Comparison of ENCODE assay signal across 11 cellular contexts in the genomic region with DNA sequence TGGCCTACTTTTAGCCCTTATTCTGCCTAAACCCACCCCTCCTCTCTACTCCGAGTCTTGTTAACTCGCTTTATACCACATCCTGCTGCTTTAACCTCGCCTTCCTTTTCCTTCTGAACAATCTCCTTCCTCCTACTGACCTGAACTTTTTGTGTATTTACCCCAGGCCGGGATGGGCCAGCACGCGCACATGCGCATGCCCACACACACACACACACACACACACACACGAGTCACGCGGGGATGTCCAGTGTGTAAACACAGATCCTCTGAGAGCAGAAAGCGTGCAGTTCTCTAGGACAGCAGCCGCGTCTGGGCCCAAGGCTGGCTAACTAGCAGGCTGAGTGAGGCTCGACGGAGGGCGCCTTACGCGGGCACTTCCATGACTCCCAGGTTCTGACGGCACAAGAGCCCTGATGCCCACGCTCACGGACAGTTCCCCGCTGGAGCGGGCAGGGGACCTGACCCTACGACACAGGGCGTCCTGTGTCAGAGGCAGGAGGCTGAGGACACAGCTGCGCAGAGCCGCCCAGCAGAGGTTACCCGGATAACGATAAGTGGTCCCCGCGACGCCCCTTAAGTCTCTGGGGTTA. TPM values are rescaled to one million over a fixed set of nuclear protein-coding genes. Genes with fewer than 3 reads are reported as not detected.
DNase-seq lines count a peak whose midpoint lies in the region; ATAC-seq, FAIRE-seq and TF ChIP-seq lines count a peak whose summit lies in the region.
"Had no signal": no experiment of that assay in that cellular context is flagged by ENCODE, and none has a peak within 500 bp of the region (broad histone marks: within the 10 kb centered on the region; RNA-seq: fewer than 3 reads in every experiment).

No MANE protein-coding gene starts in this region.

- 35% methylated on average over 32 of the region's 32 CpGs for WGBS in liver
- 51% methylated on average over 18 of the region's 32 CpGs for WGBS in HepG2 (ENCODE audit: low lambda C conversion rate)

- H3K27me3 ChIP-seq in liver (ENCODE audit: control insufficient read depth in 4 of 4, insufficient read depth in 4 of 4, low read length in 3 of 4) (peaks cover 0 to 4% (median 2%) of the 10 kb centered on the region in 4 donors), HepG2 (ENCODE audit: control insufficient read depth in 1 of 2, insufficient read depth in 2 of 2, low read length in 2 of 2) (0 out of 5 replicates have a peak, but pooled peaks cover 0 to 4% of the 10 kb centered on the region in 2 experiments)

- DNase-seq in HepG2 (ENCODE audit: low spot score) (no peak), NCI-H748 treated with DMSO at 0.1 percent for 48 hours (lab: John Stamatoyannopoulos, UW) (peak; percentile 46), NCI-H128 (lab: John Stamatoyannopoulos, UW; ENCODE audit: unreplicated experiment) (no peak), NCI-H446 treated with DMSO at 0.1 percent for 48 hours (lab: John Stamatoyannopoulos, UW) (no peak)
- DNase-seq in central memory CD4-positive, alpha-beta T cell = peak; percentile 48

- H3K9ac ChIP-seq in liver (ENCODE audit: low read depth in 1 of 2, low read length in 2 of 2) = no peak overlapping the region
- H3K9ac ChIP-seq in HepG2 (ENCODE audit: insufficient read depth, low read depth, low read length) = no peak overlapping the region

- H4K20me1 ChIP-seq in HepG2 (ENCODE audit: insufficient read depth, low read length) = no peaks in the 10 kb centered on the region

- intact Hi-C loops in HepG2 (cut with micrococcal nuclease; ENCODE audit: unreplicated experiment) = no loop called here

- no peak for ATAC-seq in HepG2
- no peak for ATAC-seq in GM18858 (IDR thresholded peaks at IDR 0.05; ENCODE audit: unreplicated experiment)

- peaks cover 3% of the 10 kb centered on the region for H3K36me3 Mint-ChIP-seq in nephron (ENCODE audit: low read depth)

- TF ChIP-seq CTCF in liver (IDR thresholded peaks at IDR 0.05; ENCODE audit: low read depth, low read length, missing input control) (no peak), HepG2 (CRISPR knock-in tag; IDR thresholded peaks at IDR 0.05) (no peak), nephron (IDR thresholded peaks at IDR 0.05; ENCODE audit: unreplicated experiment in 3 of 3) (no peak)

- peaks cover 17% of the 10 kb centered on the region for H3K9me3 Mint-ChIP-seq in nephron

- H3K4me1 ChIP-seq in liver (ENCODE audit: control insufficient read depth in 4 of 4, insufficient read depth in 4 of 4, low read length in 3 of 4) (peaks cover 0 to 5% (median 0%) of the 10 kb centered on the region in 4 donors), HepG2 (ENCODE audit: insufficient read depth, low read length) (no peaks in the 10 kb centered on the region)

- no peak overlapping the region for H3K4me2 ChIP-seq in HepG2 (ENCODE audit: low read depth, low read length)

- TF ChIP-seq EP300 in HepG2 (IDR thresholded peaks at IDR 0.05; ENCODE audit: low read depth in 2 of 2, low read length in 2 of 2) (no peak), HepG2 (CRISPR knock-in tag; IDR thresholded peaks at IDR 0.05; ENCODE audit: borderline replicate concordance) (no peak)

- no peak for FAIRE-seq in HepG2 (lab: Jason Lieb, UNC)

- H3K4me3 ChIP-seq in liver (ENCODE audit: low read depth in 1 of 3, low read length in 3 of 3) (peak overlapping the region; percentile 32 to 49 (median 48)), HepG2 (replicated peaks in 1 of 3; ENCODE audit: insufficient read depth in 1 of 3, low read depth in 2 of 3, low read length in 3 of 3) (no peak overlapping the region)

- H3K9me3 ChIP-seq in liver (ENCODE audit: control insufficient read depth in 4 of 4, low read length in 3 of 4) (no peaks in the 10 kb centered on the region), HepG2 (ENCODE audit: low read length) (no peaks in the 10 kb centered on the region)

- no peak overlapping the region for H2AFZ ChIP-seq in HepG2 (ENCODE audit: low read length)

- H3K27me3 Mint-ChIP-seq in nephron (ENCODE audit: low read depth) = peaks cover 66% of the 10 kb centered on the region

- in situ Hi-C loops in HepG2 (cut with HindIII; ENCODE audit: extremely low pct_ligation_motif_present, low pct_unique_long_range_greater_than_20kb) = no loop called here

- TF ChIP-seq RAD21 in liver (IDR thresholded peaks at IDR 0.05) (no peak), HepG2 (CRISPR knock-in tag; IDR thresholded peaks at IDR 0.05) (no peak)

- POLR2A ChIA-PET in HepG2 (lab: Yijun Ruan, JAX) = no interaction called here

- H3K4me3 Mint-ChIP-seq in nephron = peak overlapping the region in 2 of 3 experiments; percentile 29 to 45

- H3K27ac ChIP-seq in liver (ENCODE audit: low read depth in 1 of 2, low read length in 2 of 2) (peak overlapping the region; percentile 72 to 75), HepG2 (ENCODE audit: extremely low read length, insufficient read depth, low read length) (no peak overlapping the region)
- H3K27ac ChIP-seq: C4-2B, VCaP had no signal

- no TSS peak for BruUV-seq in HepG2 (replicated peaks; lab: Mats Ljungman, UMichigan)

- H3K79me2 ChIP-seq in HepG2 (ENCODE audit: insufficient read depth, low read length) = no peaks in the 10 kb centered on the region

- no peak for TF ChIP-seq POLR2A in HepG2 (IDR thresholded peaks at IDR 0.05; ENCODE audit: insufficient read depth in 1 of 2, low read depth in 2 of 2, low read length in 2 of 2)

- H3K4me1 Mint-ChIP-seq in nephron = no peaks in the 10 kb centered on the region

- CTCF ChIA-PET in HepG2 (lab: Yijun Ruan, JAX; ENCODE audit: low intra/inter-chr PET ratio, low total read pairs) = no interaction called here

- H3K27ac Mint-ChIP-seq in nephron = no peak overlapping the region

- H3K36me3 ChIP-seq in liver (ENCODE audit: control insufficient read depth in 4 of 4, insufficient read depth in 3 of 4, low read depth in 1 of 4, low read length in 3 of 4) (no peaks in the 10 kb centered on the region), HepG2 (replicated peaks in 1 of 2; ENCODE audit: control insufficient read depth in 1 of 2, insufficient read depth in 2 of 2, low read length in 2 of 2) (no peaks in the 10 kb centered on the region)

TF ChIP-seq in liver, 16 proteins besides CTCF, POLR2A, EP300 and RAD21 (continues in another document):
- no peak for TF ChIP-seq GABPA (IDR thresholded peaks at IDR 0.05 in 1 of 2, conservative IDR thresholded peaks at IDR 0.05 in 1 of 2)
- TF ChIP-seq FOXA1 (IDR thresholded peaks at IDR 0.05) = no peak

RNA-seq across cellular contexts. Expression of gene PIK3R5, which starts 0.6 kb away (rescaled TPM):
- 1 to 10 TPM; 2.9 to 7.8 TPM for total RNA-seq in liver
- 1 to 10 TPM in 1 of 2 donors, under 1 TPM in 1; 0.93 to 2.3 TPM for polyA plus RNA-seq in liver
- total RNA-seq in HepG2 (2016; rRNA removed; fragmentation: Illumina TruSeq; extraction: Trizol) = not detected in 2 replicates
- not detected in 2 replicates for total RNA-seq in HepG2 (2016; cell fraction: cytosol; rRNA removed; fragmentation: Illumina TruSeq; extraction: Trizol; ENCODE audit: low read depth)
- total RNA-seq in HepG2 (2016; cell fraction: insoluble cytoplasmic fraction; rRNA removed; fragmentation: Illumina TruSeq; extraction: Trizol) = not detected in 2 replicates
- total RNA-seq in HepG2 (2016; cell fraction: membrane; rRNA removed; fragmentation: Illumina TruSeq; extraction: Trizol) = not detected in 2 replicates
- total RNA-seq in HepG2 (2016; cell fraction: nucleus; rRNA removed; fragmentation: Illumina TruSeq; extraction: Trizol) = not detected in 2 replicates
- polyA plus RNA-seq in HepG2 (2011; rRNA removed) = not detected in 2 replicates
- polyA plus RNA-seq in HepG2 (2011; cell fraction: cytosol; rRNA removed) = not detected in 2 replicates
- 0.09 TPM in 1 of 2 replicates, not detected in the other for polyA plus RNA-seq in HepG2 (2011; cell fraction: nucleus; rRNA removed)
- not detected in 2 replicates for polyA plus RNA-seq in HepG2 (2012)
- not detected in 2 replicates for polyA plus RNA-seq in HepG2 (2016; cell fraction: cytosol; fragmentation: Illumina TruSeq; extraction: Trizol; ENCODE audit: low read depth)
- polyA plus RNA-seq in HepG2 (2016; cell fraction: insoluble cytoplasmic fraction; fragmentation: Illumina TruSeq; extraction: Trizol; ENCODE audit: low read depth) = not detected in 2 replicates
- not detected in 2 replicates for polyA plus RNA-seq in HepG2 (2016; cell fraction: membrane; fragmentation: Illumina TruSeq; extraction: Trizol; ENCODE audit: low read depth)
- polyA plus RNA-seq in HepG2 (2016; cell fraction: nucleus; fragmentation: Illumina TruSeq; extraction: Trizol; ENCODE audit: insufficient read depth, low read depth) = not detected in 2 replicates
- polyA minus RNA-seq in HepG2 (2011; rRNA and poly(A)+ RNA removed; ENCODE audit: low replicate concordance) = 0.19 TPM in 1 of 2 replicates, not detected in the other
- not detected in 2 replicates for polyA minus RNA-seq in HepG2 (2011; cell fraction: cytosol; rRNA and poly(A)+ RNA removed)
- not detected in 2 replicates for polyA minus RNA-seq in HepG2 (2011; cell fraction: nucleus; rRNA and poly(A)+ RNA removed)
- total RNA-seq: lung microvascular endothelial cell had no signal

RNA-seq across cellular contexts. Expression of gene NTN1, which starts 56.4 kb away (rescaled TPM):
- total RNA-seq in liver (1 to 10 TPM in 1 of 2 donors, under 1 TPM in 1; 0.14 to 7.1 TPM), HepG2 (2016; rRNA removed; fragmentation: Illumina TruSeq; extraction: Trizol) (0.04 TPM in 1 of 2 replicates, not detected in the other)
- polyA plus RNA-seq in liver (1 to 10 TPM; 1.5 to 8.7 TPM), HepG2 (2011; rRNA removed) (0.03 and 0.05 TPM in 2 replicates)
- not detected in 2 replicates for total RNA-seq in HepG2 (2016; cell fraction: cytosol; rRNA removed; fragmentation: Illumina TruSeq; extraction: Trizol; ENCODE audit: low read depth)
- 0.04 TPM in 1 of 2 replicates, not detected in the other for total RNA-seq in HepG2 (2016; cell fraction: insoluble cytoplasmic fraction; rRNA removed; fragmentation: Illumina TruSeq; extraction: Trizol)
- not detected in 2 replicates for total RNA-seq in HepG2 (2016; cell fraction: membrane; rRNA removed; fragmentation: Illumina TruSeq; extraction: Trizol)
- 0.09 TPM in 2 replicates for total RNA-seq in HepG2 (2016; cell fraction: nucleus; rRNA removed; fragmentation: Illumina TruSeq; extraction: Trizol)
- polyA plus RNA-seq in HepG2 (2011; cell fraction: cytosol; rRNA removed) = 0.01 and 0.04 TPM in 2 replicates
- polyA plus RNA-seq in HepG2 (2011; cell fraction: nucleus; rRNA removed) = 0.11 and 0.12 TPM in 2 replicates
- 0.04 and 0.13 TPM in 2 replicates for polyA plus RNA-seq in HepG2 (2012)
- not detected in 2 replicates for polyA plus RNA-seq in HepG2 (2016; cell fraction: cytosol; fragmentation: Illumina TruSeq; extraction: Trizol; ENCODE audit: low read depth)
- not detected in 2 replicates for polyA plus RNA-seq in HepG2 (2016; cell fraction: insoluble cytoplasmic fraction; fragmentation: Illumina TruSeq; extraction: Trizol; ENCODE audit: low read depth)
- polyA plus RNA-seq in HepG2 (2016; cell fraction: membrane; fragmentation: Illumina TruSeq; extraction: Trizol; ENCODE audit: low read depth) = 0.02 TPM in 1 of 2 replicates, not detected in the other
- not detected in 2 replicates for polyA plus RNA-seq in HepG2 (2016; cell fraction: nucleus; fragmentation: Illumina TruSeq; extraction: Trizol; ENCODE audit: insufficient read depth, low read depth)
- 0.10 TPM in 1 of 2 replicates, not detected in the other for polyA minus RNA-seq in HepG2 (2011; rRNA and poly(A)+ RNA removed; ENCODE audit: low replicate concordance)
- not detected in 2 replicates for polyA minus RNA-seq in HepG2 (2011; cell fraction: cytosol; rRNA and poly(A)+ RNA removed)
- polyA minus RNA-seq in HepG2 (2011; cell fraction: nucleus; rRNA and poly(A)+ RNA removed) = 0.12 and 0.13 TPM in 2 replicates

Comparison
In these comparisons a context has a peak if more than half of its experiments do, and no peak if none do; other contexts are left out.
1. H3K4me3 ChIP-seq: peak in liver (3 of 3); none in HepG2 (0 of 3).
2. DNase-seq: peak in NCI-H748 treated with DMSO at 0.1 percent for 48 hours (single experiment) and central memory CD4-positive, alpha-beta T cell (single experiment); none in HepG2 (single experiment), NCI-H128 (single experiment) and NCI-H446 treated with DMSO at 0.1 percent for 48 hours (single experiment).